Comparison of ENCODE assay signal across 8 cellular contexts in genomic region chr21:45542667-45543370, GRCh38. TPM values are rescaled to one million over a fixed set of nuclear protein-coding genes. Genes with fewer than 3 reads are reported as not detected.
DNase-seq lines count a peak whose midpoint lies in the region; ATAC-seq and TF ChIP-seq lines count a peak whose summit lies in the region.

No MANE protein-coding gene starts in this region.

- H3K27me3 ChIP-seq in BJ (ENCODE audit: control insufficient read depth, insufficient read depth, low read length) = peaks cover 4% of the 10 kb centered on the region; the same call in 1 of the 2 replicates
- 0 out of 2 replicates have a peak, but pooled peaks cover 2% of the 10 kb centered on the region for H3K27me3 ChIP-seq in MG63
- H3K27me3 ChIP-seq in mucosa of stomach (ENCODE audit: control insufficient read depth, insufficient read depth, low read length) = no peaks in the 10 kb centered on the region

- POLR2A ChIA-PET in BJ (lab: Charles Lee) = no interaction called here

- H3K9ac ChIP-seq in mucosa of stomach (ENCODE audit: low read length) = peak overlapping the region; percentile 66

- TF ChIP-seq CTCF in BJ (IDR thresholded peaks at IDR 0.05; ENCODE audit: insufficient read depth, low read depth, low read length) (no peak), coronary artery (IDR thresholded peaks at IDR 0.05) (no peak)

- no peaks in the 10 kb centered on the region; the same call in 1 of the 2 replicates for H3K36me3 ChIP-seq in BJ (ENCODE audit: control insufficient read depth, insufficient read depth, low read length)
- peaks cover 25% of the 10 kb centered on the region for H3K36me3 ChIP-seq in MG63
- no peaks in the 10 kb centered on the region for H3K36me3 ChIP-seq in mucosa of stomach (ENCODE audit: control insufficient read depth, insufficient read depth, low read length)

- H3K9me3 ChIP-seq in MG63 (no peaks in the 10 kb centered on the region), mucosa of stomach (ENCODE audit: control insufficient read depth, low read length) (no peaks in the 10 kb centered on the region)

- DNase-seq in BJ (ENCODE audit: low read depth) = no peak
- DNase-seq in MG63 = no peak
- DNase-seq in coronary artery (ENCODE audit: low spot score) = peak; percentile 77

- H3K4me3 ChIP-seq in BJ (ENCODE audit: low read depth, low read length) (peak overlapping the region; percentile 62), MG63 (peak overlapping the region; percentile 56; the same call in 1 of the 2 replicates), coronary artery (peak overlapping the region; percentile 80), mucosa of stomach (ENCODE audit: low read length) (no peak overlapping the region)

- peak overlapping the region in 1 of 2 donors; percentile 66 for H3K27ac ChIP-seq in coronary artery

- ATAC-seq in HG03354 (IDR thresholded peaks at IDR 0.05; ENCODE audit: poor library complexity, severe bottlenecking, unreplicated experiment) (no peak), GM19351 (IDR thresholded peaks at IDR 0.05; ENCODE audit: unreplicated experiment) (no peak), GM18519 (IDR thresholded peaks at IDR 0.05; ENCODE audit: low FRiP score, unreplicated experiment) (no peak), HG02623 (IDR thresholded peaks at IDR 0.05; ENCODE audit: unreplicated experiment) (no peak)

- CTCF ChIA-PET in BJ (lab: Yijun Ruan, JAX) = no interaction called here

- peaks cover 5% of the 10 kb centered on the region for H3K4me1 ChIP-seq in mucosa of stomach (ENCODE audit: control insufficient read depth, insufficient read depth, low read length)

RNA-seq across cellular contexts. Expression of gene SLC19A1, which starts 0.6 kb away (rescaled TPM):
- polyA plus RNA-seq in BJ (2011; rRNA removed) = 3.3 and 8.1 TPM in 2 replicates
- 2.3 and 2.5 TPM in 2 replicates for polyA minus RNA-seq in BJ (2011; rRNA and poly(A)+ RNA removed)
- total RNA-seq in MG63 (2014; rRNA removed; shearing (Covaris generic); ENCODE audit: low replicate concordance) = 25.5 and 26.7 TPM in 2 replicates
